Comparison of ENCODE assay signal across 25 cellular contexts in the genomic region with DNA sequence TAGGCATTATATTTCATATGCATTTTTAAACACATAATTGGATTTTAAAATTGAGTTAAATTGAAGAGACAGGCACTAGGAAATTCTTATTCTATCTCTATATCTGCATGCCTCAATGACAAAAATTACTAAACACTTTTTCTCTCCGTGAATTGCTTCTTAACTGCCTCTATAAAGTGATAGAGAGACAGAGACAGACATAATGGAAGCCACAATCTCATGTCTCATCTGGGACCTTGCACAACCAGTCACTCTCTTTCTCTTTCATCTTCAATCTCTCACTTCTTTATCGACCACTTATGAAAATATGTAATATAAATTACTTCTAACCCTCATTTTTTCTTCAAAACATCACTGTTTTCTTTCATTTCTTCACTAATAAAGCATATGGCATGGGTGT.
"Had no signal": no experiment of that assay in that cellular context is flagged by ENCODE, and none has a peak within 500 bp of the region (broad histone marks: within the 10 kb centered on the region; RNA-seq: fewer than 3 reads in every experiment).

No MANE protein-coding gene starts in this region.

- H3K36me3 ChIP-seq: neural progenitor cell, ovary, right lobe of liver, sigmoid colon, stomach, thoracic aorta, thyroid gland, tibial nerve, upper lobe of left lung, vagina had no signal

- H3K79me2 ChIP-seq: parathyroid adenoma had no signal

- ATAC-seq: natural killer cell; psoas muscle; right cardiac atrium; right lobe of liver; stimulated activated effector memory CD8-positive, alpha-beta T cell treated with anti-CD3 and anti-CD28 coated beads, Interleukin-12 subunit alpha, Interleukin-12 subunit beta, amount 100 ng/mL, for 72 hours; stimulated activated naive B cell treated with anti-CD40 and anti-IgM and Interleukin-4, amounts not matched to agents 10 μg/mL and 1 μg/mL and 100 μg/mL, for 72 hours had no signal

- H3K27me3 ChIP-seq: neural progenitor cell, ovary, right lobe of liver, sigmoid colon, stomach, thyroid gland, tibial nerve, vagina had no signal

- H3K4me1 ChIP-seq: parathyroid adenoma, psoas muscle, right lobe of liver, sigmoid colon, stomach, thyroid gland, tibial nerve, upper lobe of left lung, vagina had no signal

- H3K9ac ChIP-seq: neural progenitor cell, parathyroid adenoma had no signal

- H3K27ac ChIP-seq: neural progenitor cell, ovary, parathyroid adenoma, psoas muscle, right lobe of liver, sigmoid colon, stomach, thoracic aorta, thyroid gland, tibial nerve, upper lobe of left lung, vagina had no signal

- H3K9me3 ChIP-seq: ovary, psoas muscle, sigmoid colon, stomach, thoracic aorta, thyroid gland, tibial nerve, upper lobe of left lung, vagina had no signal

- DNase-seq: natural killer cell; occipital lobe; ovary; posterior cingulate gyrus; psoas muscle; right cardiac atrium; right lobe of liver; sigmoid colon; small intestine; stimulated activated CD4-positive, alpha-beta T cell treated with anti-CD3 and anti-CD28 coated beads, Interleukin-15, amount 100 ng/mL, for 24 hours; stimulated activated CD4-positive, alpha-beta T cell treated with anti-CD3 and anti-CD28 coated beads, Interleukin-2, amount 100 ng/mL, for 24 hours; stimulated activated CD4-positive, alpha-beta T cell treated with anti-CD3 and anti-CD28 coated beads, Interleukin-2, amount 100 ng/mL, for 48 hours; stimulated activated CD4-positive, alpha-beta T cell treated with anti-CD3 and anti-CD28 coated beads, Interleukin-4, amount 100 ng/mL, for 24 hours; stimulated activated naive B cell treated with anti-CD40 and anti-IgM and Interleukin-4, amounts not matched to agents 10 μg/mL and 1 μg/mL and 100 μg/mL, for 72 hours; stimulated activated naive CD4-positive, alpha-beta T cell treated with Interleukin-2 at 50 U/mL for 16 hours; stomach; thyroid gland; trophoblast cell; upper lobe of left lung had no signal

- H3K4me3 ChIP-seq: neural progenitor cell, ovary, psoas muscle, right lobe of liver, sigmoid colon, stomach, thoracic aorta, thyroid gland, tibial nerve, upper lobe of left lung, vagina had no signal

- H2AFZ ChIP-seq: neural progenitor cell, parathyroid adenoma had no signal
